24 cellular contexts compared by ENCODE assay signal in the genomic region with DNA sequence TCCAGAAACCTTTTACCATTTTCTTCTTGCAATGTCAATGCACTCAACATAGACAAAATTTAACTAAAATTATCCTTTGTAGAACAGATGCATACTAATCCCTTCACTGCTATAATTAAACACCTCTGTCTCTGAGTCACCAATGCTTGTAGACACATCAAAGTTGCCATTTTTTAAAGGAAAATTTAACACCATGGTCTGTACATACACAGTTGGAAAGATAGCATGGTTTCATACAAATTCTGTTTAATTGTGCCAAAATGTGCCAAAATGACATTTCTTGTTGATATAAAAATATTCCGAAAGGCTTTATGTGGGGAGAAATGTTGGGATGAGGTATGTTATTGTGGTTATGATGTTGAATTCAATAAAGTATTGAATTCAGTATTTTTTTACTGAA.
"Had no signal": no experiment of that assay in that cellular context is flagged by ENCODE, and none has a peak within 500 bp of the region (broad histone marks: within the 10 kb centered on the region; RNA-seq: fewer than 3 reads in every experiment).

No MANE protein-coding gene starts in this region.

- H3K4me1 Mint-ChIP-seq: stimulated activated effector memory CD8-positive, alpha-beta T cell treated with anti-CD3 and anti-CD28 coated beads, Interleukin-12 subunit alpha, Interleukin-12 subunit beta, amount 100 ng/mL, for 72 hours; stimulated activated memory B cell treated with anti-CD40 and anti-IgM and Interleukin-4, amounts not matched to agents 10 μg/mL and 1 μg/mL and 100 μg/mL, for 72 hours; stimulated activated naive B cell treated with anti-CD40 and anti-IgM and Interleukin-4, amounts not matched to agents 10 μg/mL and 1 μg/mL and 100 μg/mL, for 72 hours; stimulated activated naive CD8-positive, alpha-beta T cell treated with anti-CD3 and anti-CD28 coated beads, Interleukin-15, amount 100 ng/mL, for 72 hours had no signal

- H3K4me3 Mint-ChIP-seq: stimulated activated effector memory CD8-positive, alpha-beta T cell treated with anti-CD3 and anti-CD28 coated beads, Interleukin-12 subunit alpha, Interleukin-12 subunit beta, amount 100 ng/mL, for 72 hours; stimulated activated memory B cell treated with anti-CD40 and anti-IgM and Interleukin-4, amounts not matched to agents 10 μg/mL and 1 μg/mL and 100 μg/mL, for 72 hours; stimulated activated naive B cell treated with anti-CD40 and anti-IgM and Interleukin-4, amounts not matched to agents 10 μg/mL and 1 μg/mL and 100 μg/mL, for 72 hours; stimulated activated naive CD8-positive, alpha-beta T cell treated with anti-CD3 and anti-CD28 coated beads, Interleukin-15, amount 100 ng/mL, for 72 hours; stimulated activated naive CD8-positive, alpha-beta T cell treated with anti-CD3 and anti-CD28 coated beads, Interleukin-15, Interleukin-2, amounts not matched to agents 100 ng/mL and 50 ng/mL, for 24 hours; type B pancreatic cell had no signal

- DNase-seq: stimulated activated CD4-positive, alpha-beta T cell treated with anti-CD3 and anti-CD28 coated beads, Interleukin-2, amount 100 ng/mL, for 48 hours; stimulated activated CD4-positive, alpha-beta T cell treated with anti-CD3 and anti-CD28 coated beads, Interleukin-4, amount 100 ng/mL, for 1 hour; stimulated activated CD4-positive, alpha-beta T cell treated with anti-CD3 and anti-CD28 coated beads, Interleukin-4, amount 100 ng/mL, for 24 hours; stimulated activated CD4-positive, alpha-beta T cell treated with anti-CD3 and anti-CD28 coated beads, Interleukin-4, amount 100 ng/mL, for 4 hours; stimulated activated CD8-positive, alpha-beta memory T cell treated with anti-CD3 and anti-CD28 coated beads, Interleukin-4, amount 100 ng/mL, for 48 hours; stimulated activated naive B cell treated with anti-CD40 and anti-IgM and Interleukin-4, amounts not matched to agents 10 μg/mL and 1 μg/mL and 100 μg/mL, for 72 hours; stimulated activated naive CD4-positive, alpha-beta T cell; stimulated activated naive CD4-positive, alpha-beta T cell treated with Interleukin-2 at 50 U/mL for 16 hours; stimulated activated naive CD8-positive, alpha-beta T cell treated with anti-CD3 and anti-CD28 coated beads, Interleukin-15, amount 100 ng/mL, for 72 hours; stimulated activated naive CD8-positive, alpha-beta T cell treated with anti-CD3 and anti-CD28 coated beads, Interleukin-15, Interleukin-2, amounts not matched to agents 100 U/mL and 50 U/mL, for 24 hours; stomach; substantia nigra; testis; thyroid gland; tibial artery; transverse colon; trophoblast cell; upper lobe of left lung; upper lobe of right lung; uterus had no signal

- H3K9me3 Mint-ChIP-seq: stimulated activated effector memory CD8-positive, alpha-beta T cell treated with anti-CD3 and anti-CD28 coated beads, Interleukin-12 subunit alpha, Interleukin-12 subunit beta, amount 100 ng/mL, for 72 hours; stimulated activated naive CD8-positive, alpha-beta T cell treated with anti-CD3 and anti-CD28 coated beads, Interleukin-15, amount 100 ng/mL, for 72 hours; stimulated activated naive CD8-positive, alpha-beta T cell treated with anti-CD3 and anti-CD28 coated beads, Interleukin-15, Interleukin-2, amounts not matched to agents 100 ng/mL and 50 ng/mL, for 24 hours; type B pancreatic cell had no signal

- H3K27ac Mint-ChIP-seq: stimulated activated effector memory CD8-positive, alpha-beta T cell treated with anti-CD3 and anti-CD28 coated beads, Interleukin-12 subunit alpha, Interleukin-12 subunit beta, amount 100 ng/mL, for 72 hours; stimulated activated memory B cell treated with anti-CD40 and anti-IgM and Interleukin-4, amounts not matched to agents 10 μg/mL and 1 μg/mL and 100 μg/mL, for 72 hours; stimulated activated naive B cell treated with anti-CD40 and anti-IgM and Interleukin-4, amounts not matched to agents 10 μg/mL and 1 μg/mL and 100 μg/mL, for 72 hours; stimulated activated naive CD8-positive, alpha-beta T cell treated with anti-CD3 and anti-CD28 coated beads, Interleukin-15, amount 100 ng/mL, for 72 hours; stimulated activated naive CD8-positive, alpha-beta T cell treated with anti-CD3 and anti-CD28 coated beads, Interleukin-15, Interleukin-2, amounts not matched to agents 100 ng/mL and 50 ng/mL, for 24 hours; type B pancreatic cell had no signal

- H3K36me3 Mint-ChIP-seq: stimulated activated effector memory CD8-positive, alpha-beta T cell treated with anti-CD3 and anti-CD28 coated beads, Interleukin-12 subunit alpha, Interleukin-12 subunit beta, amount 100 ng/mL, for 72 hours; stimulated activated memory B cell treated with anti-CD40 and anti-IgM and Interleukin-4, amounts not matched to agents 10 μg/mL and 1 μg/mL and 100 μg/mL, for 72 hours; stimulated activated naive B cell treated with anti-CD40 and anti-IgM and Interleukin-4, amounts not matched to agents 10 μg/mL and 1 μg/mL and 100 μg/mL, for 72 hours; type B pancreatic cell had no signal

- H3K27me3 Mint-ChIP-seq: stimulated activated memory B cell treated with anti-CD40 and anti-IgM and Interleukin-4, amounts not matched to agents 10 μg/mL and 1 μg/mL and 100 μg/mL, for 72 hours; stimulated activated naive B cell treated with anti-CD40 and anti-IgM and Interleukin-4, amounts not matched to agents 10 μg/mL and 1 μg/mL and 100 μg/mL, for 72 hours; stimulated activated naive CD8-positive, alpha-beta T cell treated with anti-CD3 and anti-CD28 coated beads, Interleukin-15, amount 100 ng/mL, for 72 hours; stimulated activated naive CD8-positive, alpha-beta T cell treated with anti-CD3 and anti-CD28 coated beads, Interleukin-15, Interleukin-2, amounts not matched to agents 100 ng/mL and 50 ng/mL, for 24 hours had no signal

- ATAC-seq: stimulated activated effector memory CD8-positive, alpha-beta T cell treated with anti-CD3 and anti-CD28 coated beads, Interleukin-12 subunit alpha, Interleukin-12 subunit beta, amount 100 ng/mL, for 72 hours; stimulated activated memory B cell treated with anti-CD40 and anti-IgM and Interleukin-4, amounts not matched to agents 10 μg/mL and 1 μg/mL and 100 μg/mL, for 72 hours; stimulated activated naive B cell treated with anti-CD40 and anti-IgM and Interleukin-4, amounts not matched to agents 10 μg/mL and 1 μg/mL and 100 μg/mL, for 72 hours; stimulated activated naive CD8-positive, alpha-beta T cell treated with anti-CD3 and anti-CD28 coated beads, Interleukin-15, amount 100 ng/mL, for 72 hours; stimulated activated naive CD8-positive, alpha-beta T cell treated with anti-CD3 and anti-CD28 coated beads, Interleukin-15, Interleukin-2, amounts not matched to agents 100 U/mL and 50 U/mL, for 24 hours; upper lobe of right lung had no signal
